ENCODE assay signal across 21 cellular contexts in genomic region chr3:172014145-172014544, GRCh38. TPM values are rescaled to one million over a fixed set of nuclear protein-coding genes. Genes with fewer than 3 reads are reported as not detected.
A peak's percentile ranks its signal among the peaks of the same experiment; 100 is the strongest.
DNase-seq lines count a peak whose midpoint lies in the region; ATAC-seq and TF ChIP-seq lines count a peak whose summit lies in the region.
"Had no signal": no experiment of that assay in that cellular context is flagged by ENCODE, and none has a peak within 500 bp of the region (broad histone marks: within the 10 kb centered on the region; RNA-seq: fewer than 3 reads in every experiment).

No MANE protein-coding gene starts in this region.

- H3K27me3 ChIP-seq in left ventricle myocardium inferior (ENCODE audit: low read depth) (no peaks in the 10 kb centered on the region), right atrium auricular region (no peaks in the 10 kb centered on the region), Peyer's patch (no peaks in the 10 kb centered on the region)
- H3K27me3 ChIP-seq: BE2C; BLaER1 treated with 17β-estradiol and CSF1 and Interleukin-3, amounts not matched to agents 10 nM and 100 nM had no signal

- H3K9me3 ChIP-seq in left ventricle myocardium inferior (replicated peaks) (peaks cover 5% of the 10 kb centered on the region), right atrium auricular region (no peaks in the 10 kb centered on the region), mucosa of descending colon (no peaks in the 10 kb centered on the region), Peyer's patch (no peaks in the 10 kb centered on the region)
- H3K9me3 ChIP-seq: A549, BE2C had no signal

- H3K36me3 ChIP-seq in left ventricle myocardium inferior (no peaks in the 10 kb centered on the region), right atrium auricular region (no peaks in the 10 kb centered on the region), mucosa of descending colon (ENCODE audit: low read depth) (no peaks in the 10 kb centered on the region), Peyer's patch (no peaks in the 10 kb centered on the region)
- H3K36me3 ChIP-seq: BE2C; BLaER1 treated with 17β-estradiol and CSF1 and Interleukin-3, amounts not matched to agents 10 nM and 100 nM had no signal

- no peaks in the 10 kb centered on the region for H3K4me1 ChIP-seq in left ventricle myocardium inferior
- no peaks in the 10 kb centered on the region for H3K4me1 ChIP-seq in right atrium auricular region
- H3K4me1 ChIP-seq in mucosa of descending colon (ENCODE audit: low read depth), result no peaks in the 10 kb centered on the region
- H3K4me1 ChIP-seq in Peyer's patch, result no peaks in the 10 kb centered on the region
- H3K4me1 ChIP-seq: BE2C; BLaER1 treated with 17β-estradiol and CSF1 and Interleukin-3, amounts not matched to agents 10 nM and 100 nM had no signal

- intact Hi-C loops in Right ventricle myocardium superior (cut with DNase I) (no loop called here), cardiac septum (cut with DNase I) (no loop called here), left ventricle myocardium inferior (cut with micrococcal nuclease) (no loop called here), mucosa of descending colon (cut with DNase I, micrococcal nuclease) (no loop called here)

- DNase-seq in Right ventricle myocardium superior (no peak), cardiac septum (ENCODE audit: low spot score) (no peak), left ventricle myocardium inferior (no peak), right atrium auricular region (ENCODE audit: low spot score) (no peak), mucosa of descending colon (no peak), Peyer's patch (no peak)
- DNase-seq: 8988T; ACHN; AML-193; BE2C; CD4-positive, alpha-beta T cell; CD8-positive, alpha-beta memory T cell; DMS 273 treated with DMSO at 0.1 percent for 48 hours; DMS53; DMS79 treated with DMSO at 0.1 percent for 48 hours; GF-D8; H9 had no signal

- no peak for TF ChIP-seq CTCF in left ventricle myocardium inferior (IDR thresholded peaks at IDR 0.05; ENCODE audit: borderline replicate concordance)
- TF ChIP-seq CTCF in right atrium auricular region (IDR thresholded peaks at IDR 0.05), result no peak
- TF ChIP-seq CTCF in mucosa of descending colon (IDR thresholded peaks at IDR 0.05), result no peak
- no peak for TF ChIP-seq CTCF in Peyer's patch (IDR thresholded peaks at IDR 0.05)

- ATAC-seq in Right ventricle myocardium superior (ENCODE audit: poor library complexity) (peak; percentile 52), mucosa of descending colon (peak; percentile 62)
- ATAC-seq: A549, GM23338, HCT116 had no signal

- no peak for TF ChIP-seq POLR2A in Peyer's patch (IDR thresholded peaks at IDR 0.05)

- H3K27ac ChIP-seq in left ventricle myocardium inferior (replicated peaks) (peak overlapping the region; percentile 71), right atrium auricular region (peak overlapping the region in 1 of 2 donors; percentile 41), Peyer's patch (no peak overlapping the region)
- H3K27ac ChIP-seq: A549; BLaER1 treated with 17β-estradiol and CSF1 and Interleukin-3, amounts not matched to agents 10 nM and 100 nM had no signal

- H3K4me3 ChIP-seq in left ventricle myocardium inferior, result no peak overlapping the region
- H3K4me3 ChIP-seq in right atrium auricular region, result no peak overlapping the region
- no peak overlapping the region for H3K4me3 ChIP-seq in mucosa of descending colon
- no peak overlapping the region for H3K4me3 ChIP-seq in Peyer's patch
- H3K4me3 ChIP-seq: A549; BLaER1 treated with 17β-estradiol and CSF1 and Interleukin-3, amounts not matched to agents 10 nM and 100 nM; GM23338 had no signal

RNA-seq across cellular contexts. Expression of gene FNDC3B, which starts 25.2 kb away (rescaled TPM):
- total RNA-seq in Right ventricle myocardium superior (56.1 TPM), cardiac septum (139 TPM), left ventricle myocardium inferior (75.7 TPM), right atrium auricular region (10 to 100 TPM; 57.6 to 69.3 TPM), mucosa of descending colon (100 to 1,000 TPM; 107 to 132 (median 126) TPM), Peyer's patch (10 to 100 TPM; 28.7 to 74.3 (median 54.6) TPM)
